In genomic region chr2:183172220-183172887, GRCh38 we compare ENCODE assay signal across 1 cellular context.
TF ChIP-seq lines count a peak whose summit lies in the region.

No MANE protein-coding gene starts in this region.

TF ChIP-seq in HepG2, 621 proteins besides CTCF, POLR2A, EP300 and RAD21:
- TF ChIP-seq CCAR2 (optimal IDR thresholded peaks at IDR 0.05; ENCODE audit: low read depth, low read length) (no peak), MYNN (CRISPR knock-in tag; IDR thresholded peaks at IDR 0.05; ENCODE audit: low read depth) (no peak), AGO2 (optimal IDR thresholded peaks at IDR 0.05; ENCODE audit: low read depth, low read length) (peak; percentile 38)
